In genomic region chr6:15245361-15246216, GRCh38 we compare ENCODE assay signal across 8 cellular contexts. TPM values are rescaled to one million over a fixed set of nuclear protein-coding genes. Genes with fewer than 3 reads are reported as not detected.
DNase-seq lines count a peak whose midpoint lies in the region; ATAC-seq and TF ChIP-seq lines count a peak whose summit lies in the region.

Gene JARID2, plus strand, starts transcription at chr6:15246069. Its CDS starts 471 bp downstream, at chr6:15246540.

- peak within 1 kb of the TSS; percentile 86 to 97 (median 91) for H3K27ac ChIP-seq in BLaER1 treated with 17β-estradiol and CSF1 and Interleukin-3, amounts not matched to agents 10 nM and 100 nM
- H3K27ac ChIP-seq in colonic mucosa: peak within 1 kb of the TSS; percentile 90

- H3K27me3 ChIP-seq in BLaER1 treated with 17β-estradiol and CSF1 and Interleukin-3, amounts not matched to agents 10 nM and 100 nM: no peaks in the 10 kb centered on the region
- H3K27me3 ChIP-seq in colonic mucosa: no peaks in the 10 kb centered on the region

- H3K36me3 ChIP-seq in BLaER1 treated with 17β-estradiol and CSF1 and Interleukin-3, amounts not matched to agents 10 nM and 100 nM: no peaks in the 10 kb centered on the region
- H3K36me3 ChIP-seq in colonic mucosa: no peaks in the 10 kb centered on the region

- ATAC-seq in GM19328 (IDR thresholded peaks at IDR 0.05; ENCODE audit: unreplicated experiment) (peak; percentile 48), HG03469 (IDR thresholded peaks at IDR 0.05; ENCODE audit: unreplicated experiment) (peak; percentile 30), left colon (peak; percentile 79)

- H3K27me3 Mint-ChIP-seq in activated CD4-positive, alpha-beta T cell treated with anti-CD3 and anti-CD28 coated beads, Interleukin-2, amount 10 ng/mL, durations not matched to agents 24 days and 14 days: peaks cover 2% of the 10 kb centered on the region

- no peaks in the 10 kb centered on the region for H3K9me3 Mint-ChIP-seq in activated CD4-positive, alpha-beta T cell treated with anti-CD3 and anti-CD28 coated beads, Interleukin-2, amount 10 ng/mL, durations not matched to agents 24 days and 14 days

- peak within 1 kb of the TSS; percentile 80 to 97 (median 86) for H3K4me3 ChIP-seq in BLaER1 treated with 17β-estradiol and CSF1 and Interleukin-3, amounts not matched to agents 10 nM and 100 nM
- H3K4me3 ChIP-seq in colonic mucosa: peak within 1 kb of the TSS; percentile 62

- H3K36me3 Mint-ChIP-seq in activated CD4-positive, alpha-beta T cell treated with anti-CD3 and anti-CD28 coated beads, Interleukin-2, amount 10 ng/mL, durations not matched to agents 24 days and 14 days (ENCODE audit: low read depth): peaks cover 30% of the 10 kb centered on the region

- DNase-seq in NCI-H526 treated with DMSO at 0.1 percent for 48 hours (lab: John Stamatoyannopoulos, UW): peak; percentile 90
- peak; percentile 98 for DNase-seq in activated CD4-positive, alpha-beta T cell treated with anti-CD3 and anti-CD28 coated beads, Interleukin-2, amount 10 ng/mL, durations not matched to agents 24 days and 14 days
- peak; percentile 100 for DNase-seq in colonic mucosa
- peak; percentile 99 for DNase-seq in left colon
- DNase-seq in stimulated activated CD4-positive, alpha-beta T cell treated with anti-CD3 and anti-CD28 coated beads, Interleukin-1b, Interleukin-23, amount 100 ng/mL, for 4 hours (ENCODE audit: low read depth in 2 of 2): peak; percentile 88 to 92

- H3K9me3 ChIP-seq in BLaER1 treated with 17β-estradiol and CSF1 and Interleukin-3, amounts not matched to agents 10 nM and 100 nM (replicated peaks in 1 of 11): no peaks in the 10 kb centered on the region
- H3K9me3 ChIP-seq in colonic mucosa: no peaks in the 10 kb centered on the region

- H3K4me2 ChIP-seq in BLaER1 treated with 17β-estradiol and CSF1 and Interleukin-3, amounts not matched to agents 10 nM and 100 nM: peak within 1 kb of the TSS; percentile 83 to 97 (median 93)

- H3K27ac Mint-ChIP-seq in activated CD4-positive, alpha-beta T cell treated with anti-CD3 and anti-CD28 coated beads, Interleukin-2, amount 10 ng/mL, durations not matched to agents 24 days and 14 days: peak within 1 kb of the TSS; percentile 95

- H3K4me3 Mint-ChIP-seq in activated CD4-positive, alpha-beta T cell treated with anti-CD3 and anti-CD28 coated beads, Interleukin-2, amount 10 ng/mL, durations not matched to agents 24 days and 14 days: peak within 1 kb of the TSS; percentile 99

- H3K9ac ChIP-seq in BLaER1 treated with 17β-estradiol and CSF1 and Interleukin-3, amounts not matched to agents 10 nM and 100 nM: peak within 1 kb of the TSS; percentile 83 to 96 (median 93)
- peak within 1 kb of the TSS; percentile 72 to 85 for H3K9ac ChIP-seq in colonic mucosa (ENCODE audit: low read depth in 2 of 2, low read length in 2 of 2)

- TF ChIP-seq CTCF in colonic mucosa (IDR thresholded peaks at IDR 0.05): no peak

- peaks cover 28% of the 10 kb centered on the region for H3K4me1 Mint-ChIP-seq in activated CD4-positive, alpha-beta T cell treated with anti-CD3 and anti-CD28 coated beads, Interleukin-2, amount 10 ng/mL, durations not matched to agents 24 days and 14 days

- peaks cover 19 to 40% (median 33%) of the 10 kb centered on the region in 11 experiments; a peak in 21 of 22 replicates for H4K20me1 ChIP-seq in BLaER1 treated with 17β-estradiol and CSF1 and Interleukin-3, amounts not matched to agents 10 nM and 100 nM

- H3K4me1 ChIP-seq in BLaER1 treated with 17β-estradiol and CSF1 and Interleukin-3, amounts not matched to agents 10 nM and 100 nM: peaks cover 36 to 43% (median 39%) of the 10 kb centered on the region in 10 experiments
- no peaks in the 10 kb centered on the region for H3K4me1 ChIP-seq in colonic mucosa

- intact Hi-C loops in activated CD4-positive, alpha-beta T cell treated with anti-CD3 and anti-CD28 coated beads, Interleukin-2, amount 10 ng/mL, durations not matched to agents 24 days and 14 days (cut with micrococcal nuclease): loop anchor here (1.0 to 10.0 kb wide), 13 partner anchors 113 to 1034 kb away; no protein-coding TSS in a partner anchor
- intact Hi-C loops in colonic mucosa (cut with DNase I) (no loop called here), left colon (cut with DNase I, micrococcal nuclease) (loop anchor here in 1 of 2 donors (5.0 kb wide), 1 partner anchor 197 kb away; no protein-coding TSS in a partner anchor)

RNA-seq across cellular contexts. Expression of gene JARID2, which starts in this region (rescaled TPM):
- 48.7 and 49.5 TPM in 2 replicates for total RNA-seq in activated CD4-positive, alpha-beta T cell treated with anti-CD3 and anti-CD28 coated beads, Interleukin-2, amount 10 ng/mL, durations not matched to agents 24 days and 14 days
- total RNA-seq in colonic mucosa (10 to 100 TPM in 1 of 2 donors, 1 to 10 TPM in 1; 9.1 to 10.7 TPM), left colon (10 to 100 TPM in 1 of 2 donors, 1 to 10 TPM in 1; 10.0 to 11.2 TPM)

Comparison
In these comparisons a context has a peak if more than half of its experiments do, and no peak if none do; other contexts are left out.
1. Peak in every context shown above with its lines: DNase-seq, ATAC-seq, H3K4me3 ChIP-seq and H3K27ac ChIP-seq.